16 cellular contexts compared by ENCODE assay signal in genomic region chr9:133404440-133405002, GRCh38. TPM values are rescaled to one million over a fixed set of nuclear protein-coding genes. Genes with fewer than 3 reads are reported as not detected.
DNase-seq lines count a peak whose midpoint lies in the region; ATAC-seq, FAIRE-seq and TF ChIP-seq lines count a peak whose summit lies in the region.
"Had no signal": no experiment of that assay in that cellular context is flagged by ENCODE, and none has a peak within 500 bp of the region (broad histone marks: within the 10 kb centered on the region; RNA-seq: fewer than 3 reads in every experiment).

No MANE protein-coding gene starts in this region.

- H3K9me3 Mint-ChIP-seq in Caco-2 (ENCODE audit: unreplicated experiment): no peaks in the 10 kb centered on the region
- H3K9me3 Mint-ChIP-seq in stimulated activated effector memory CD8-positive, alpha-beta T cell treated with anti-CD3 and anti-CD28 coated beads, Interleukin-12 subunit alpha, Interleukin-12 subunit beta, amount 100 ng/mL, for 72 hours: no peaks in the 10 kb centered on the region
- no peaks in the 10 kb centered on the region for H3K9me3 Mint-ChIP-seq in H9
- H3K9me3 Mint-ChIP-seq: CD8-positive, alpha-beta memory T cell had no signal

- H3K18ac ChIP-seq in H9 (ENCODE audit: insufficient read length, low read depth, low read length): no peak overlapping the region

- no peak overlapping the region for H3K56ac ChIP-seq in H9 (ENCODE audit: insufficient read length, low read depth, low read length)

- H3K27me3 ChIP-seq in Caco-2 (replicated peaks; ENCODE audit: control insufficient read depth, insufficient read depth, low read length) (no peaks in the 10 kb centered on the region), H7 (ENCODE audit: control insufficient read depth, insufficient read depth, low read length) (no peaks in the 10 kb centered on the region), K562 (ENCODE audit: control insufficient read depth in 2 of 2, insufficient read depth in 2 of 2, low read length in 2 of 2) (no peaks in the 10 kb centered on the region), H9 (ENCODE audit: insufficient read depth, low read length) (no peaks in the 10 kb centered on the region)

- H3K4ac ChIP-seq in H9 (ENCODE audit: low read depth, low read length): no peak overlapping the region

- no peak overlapping the region for H4K5ac ChIP-seq in H9 (ENCODE audit: insufficient read length, low read depth, low read length)

- no peak overlapping the region for H2BK120ac ChIP-seq in H9 (ENCODE audit: low read depth, low read length, poor library complexity, severe bottlenecking)

- no peak for TF ChIP-seq EP300 in K562 (IDR thresholded peaks at IDR 0.05; ENCODE audit: low read length)

- TF ChIP-seq CTCF in Caco-2 (IDR thresholded peaks at IDR 0.05; ENCODE audit: insufficient read depth in 1 of 2, low read depth in 1 of 2, low read length in 1 of 2, severe bottlenecking in 1 of 2, unreplicated experiment in 1 of 2) (no peak), K562 (IDR thresholded peaks at IDR 0.05 in 2 of 3, conservative IDR thresholded peaks at IDR 0.05 in 1 of 3; ENCODE audit: insufficient read depth in 2 of 3, low read depth in 1 of 3, low read length in 3 of 3) (no peak), H9 (conservative IDR thresholded peaks at IDR 0.05) (no peak)

- DNase-seq in Caco-2 (peak in 1 of 2 experiments; percentile 29), H7 (peak; percentile 34), K562 (ENCODE audit: extremely low read depth in 1 of 4, low spot score in 3 of 4) (no peak), anterior cingulate cortex (lab: John Stamatoyannopoulos, UW) (no peak), ACHN (no peak), H9 (no peak)
- no peak for DNase-seq in stimulated activated effector memory CD8-positive, alpha-beta T cell treated with anti-CD3 and anti-CD28 coated beads, Interleukin-12 subunit alpha, Interleukin-12 subunit beta, amount 100 ng/mL, for 72 hours (ENCODE audit: low spot score in 2 of 2)
- DNase-seq: C1 segment of cervical spinal cord, KG1, NCI-H1105 treated with DMSO at 0.1 percent for 48 hours, NCI-H510A, SHP77 treated with DMSO at 0.1 percent for 48 hours had no signal

- H3K4me1 ChIP-seq in Caco-2 (no peaks in the 10 kb centered on the region), K562 (replicated peaks in 1 of 2; ENCODE audit: control insufficient read depth in 2 of 2, insufficient read depth in 2 of 2, low read length in 2 of 2) (peaks cover 0 to 26% of the 10 kb centered on the region in 2 experiments; a peak in 3 of 5 replicates), H9 (ENCODE audit: insufficient read depth, low read length) (no peaks in the 10 kb centered on the region)

- H2BK5ac ChIP-seq in H9 (ENCODE audit: insufficient read length, low read length): no peak overlapping the region

- no peak overlapping the region for H3T11ph ChIP-seq in H9 (ENCODE audit: low read length)

- H3K27ac Mint-ChIP-seq in Caco-2 (ENCODE audit: unreplicated experiment) (peak overlapping the region; percentile 11), H9 (peak overlapping the region in 1 of 3 experiments; percentile 31; a peak in 1 of 7 replicates)
- peak overlapping the region; percentile 45 for H3K27ac Mint-ChIP-seq in stimulated activated effector memory CD8-positive, alpha-beta T cell treated with anti-CD3 and anti-CD28 coated beads, Interleukin-12 subunit alpha, Interleukin-12 subunit beta, amount 100 ng/mL, for 72 hours

- no peak overlapping the region for H2BK12ac ChIP-seq in H9 (ENCODE audit: insufficient read length, low read depth, low read length)

- peaks cover 51% of the 10 kb centered on the region for H3K36me3 Mint-ChIP-seq in Caco-2 (ENCODE audit: insufficient read depth, unreplicated experiment)
- H3K36me3 Mint-ChIP-seq in stimulated activated effector memory CD8-positive, alpha-beta T cell treated with anti-CD3 and anti-CD28 coated beads, Interleukin-12 subunit alpha, Interleukin-12 subunit beta, amount 100 ng/mL, for 72 hours: peaks cover 64% of the 10 kb centered on the region
- peaks cover 25 to 50% (median 44%) of the 10 kb centered on the region in 3 experiments; a peak in 6 of 7 replicates for H3K36me3 Mint-ChIP-seq in H9 (ENCODE audit: insufficient read depth in 1 of 3, low read depth in 3 of 3)

- H3K9me1 ChIP-seq in K562 (ENCODE audit: control insufficient read depth, insufficient read depth, low read length): no peaks in the 10 kb centered on the region

- FAIRE-seq in K562 (lab: Jason Lieb, UNC): no peak

- H3K4me1 Mint-ChIP-seq in Caco-2 (ENCODE audit: low read depth, unreplicated experiment): no peaks in the 10 kb centered on the region
- peaks cover 16% of the 10 kb centered on the region for H3K4me1 Mint-ChIP-seq in stimulated activated effector memory CD8-positive, alpha-beta T cell treated with anti-CD3 and anti-CD28 coated beads, Interleukin-12 subunit alpha, Interleukin-12 subunit beta, amount 100 ng/mL, for 72 hours
- peaks cover 0 to 2% of the 10 kb centered on the region in 2 experiments; a peak in 1 of 4 replicates for H3K4me1 Mint-ChIP-seq in H9

- H3K4me2 ChIP-seq in K562 (ENCODE audit: insufficient read depth, low read length): no peak overlapping the region
- no peak overlapping the region for H3K4me2 ChIP-seq in H9 (ENCODE audit: insufficient read depth, insufficient read length, low read length)
- H3K4me2 ChIP-seq: SK-N-SH had no signal

- CTCF ChIA-PET in Caco-2 (lab: Charles Lee): interaction anchor here (0.9 to 1.7 kb wide), 3 partner anchors 33 to 49 kb away, joined by 3 to 4 read pairs (median 3); partner anchors contain the start of gene SURF1
- CTCF ChIA-PET in K562 (lab: Yijun Ruan, JAX; ENCODE audit: low intra/inter-chr PET ratio): interaction anchor here (0.6 to 1.8 kb wide), 6 partner anchors 34 to 590 kb away, joined by 3 to 9 read pairs (median 3); no protein-coding TSS in a partner anchor

- 82% methylated on average over 11 of the region's 14 CpGs for WGBS in K562 (ENCODE audit: insufficient coverage, low coverage, missing lambda C conversion rate)
- WGBS in H9 (ENCODE audit: extremely low coverage, insufficient read length, low lambda C conversion rate): no CpG with 5 or more reads among the region's 14 CpGs

- H3K4me3 ChIP-seq in Caco-2 (ENCODE audit: low read depth, low read length) (no peak overlapping the region), H7 (ENCODE audit: insufficient read depth, low read depth, low read length) (no peak overlapping the region), K562 (no peak overlapping the region)

- no peak for ATAC-seq in K562
- ATAC-seq in stimulated activated effector memory CD8-positive, alpha-beta T cell treated with anti-CD3 and anti-CD28 coated beads, Interleukin-12 subunit alpha, Interleukin-12 subunit beta, amount 100 ng/mL, for 72 hours: no peak

- no peak overlapping the region for H4K8ac ChIP-seq in H9 (replicated peaks; ENCODE audit: insufficient read length, low read depth, low read length)

- H3K9ac ChIP-seq in K562 (ENCODE audit: insufficient read depth in 1 of 2, low read depth in 2 of 2, low read length in 2 of 2) (peak overlapping the region in 1 of 2 experiments; percentile 37; a peak in 1 of 4 replicates), H9 (ENCODE audit: extremely low read depth, insufficient read length, low read length) (no peak overlapping the region)
- H3K9ac ChIP-seq: SK-N-SH had no signal

- H2AFZ ChIP-seq in K562 (ENCODE audit: low read depth, low read length) (no peak overlapping the region), H9 (ENCODE audit: low read length) (no peak overlapping the region)

- H3K9me3 ChIP-seq in Caco-2: no peaks in the 10 kb centered on the region
- H3K9me3 ChIP-seq in K562 (replicated peaks; ENCODE audit: control insufficient read depth, insufficient read depth, low read depth, low read length): no peaks in the 10 kb centered on the region
- no peaks in the 10 kb centered on the region for H3K9me3 ChIP-seq in H9 (ENCODE audit: control insufficient read depth, low read depth, low read length)
- H3K9me3 ChIP-seq: SK-N-SH had no signal

- BruUV-seq in Caco-2 (replicated peaks; lab: Mats Ljungman, UMichigan) (no TSS peak), K562 (replicated peaks; lab: Mats Ljungman, UMichigan) (no TSS peak)

- H3K27me3 Mint-ChIP-seq in Caco-2 (ENCODE audit: insufficient read depth, unreplicated experiment) (no peaks in the 10 kb centered on the region), H9 (ENCODE audit: low read depth) (no peaks in the 10 kb centered on the region)
- H3K27me3 Mint-ChIP-seq: CD8-positive, alpha-beta memory T cell had no signal

- POLR2A ChIA-PET in Caco-2 (lab: Charles Lee) (interaction anchor here (0.6 kb wide), 1 partner anchor 55 kb away, joined by 3 read pairs; no protein-coding TSS in a partner anchor), K562 (lab: Yijun Ruan, JAX) (interaction anchor here (0.9 kb wide), 1 partner anchor 56 kb away, joined by 3 read pairs; the partner anchor contains the start of genes MED22 and RPL7A)

- H3K4me3 Mint-ChIP-seq in Caco-2 (ENCODE audit: unreplicated experiment) (no peak overlapping the region), H9 (no peak overlapping the region)
- no peak overlapping the region for H3K4me3 Mint-ChIP-seq in stimulated activated effector memory CD8-positive, alpha-beta T cell treated with anti-CD3 and anti-CD28 coated beads, Interleukin-12 subunit alpha, Interleukin-12 subunit beta, amount 100 ng/mL, for 72 hours
- H3K4me3 Mint-ChIP-seq: CD8-positive, alpha-beta memory T cell had no signal

- no peak overlapping the region for H2AK5ac ChIP-seq in H9 (ENCODE audit: insufficient read length, low read length)

- no peak overlapping the region for H4K91ac ChIP-seq in H9 (ENCODE audit: insufficient read length, low read depth, low read length)

- no peak overlapping the region for H3K23ac ChIP-seq in H9 (ENCODE audit: insufficient read length, low read depth, low read length)

- peak; percentile 53; the same call in 1 of the 2 replicates for TF ChIP-seq POLR2A in K562 (conservative IDR thresholded peaks at IDR 0.05)

- H3K79me2 ChIP-seq in K562 (ENCODE audit: control insufficient read depth, insufficient read depth, low read length) (no peaks in the 10 kb centered on the region), H9 (ENCODE audit: insufficient read depth, low read length) (no peaks in the 10 kb centered on the region)

- H3K23me2 ChIP-seq in H9 (ENCODE audit: insufficient read length, low read depth, low read length, poor library complexity, severe bottlenecking): no peaks in the 10 kb centered on the region

- H2BK20ac ChIP-seq in H9 (ENCODE audit: low read depth, low read length, poor library complexity, severe bottlenecking): no peak overlapping the region

- H4K20me1 ChIP-seq in K562 (replicated peaks; ENCODE audit: control insufficient read depth, insufficient read depth, low read length) (peaks cover 9% of the 10 kb centered on the region), H9 (ENCODE audit: control insufficient read depth, insufficient read depth, insufficient read length) (peaks cover 4% of the 10 kb centered on the region)

- in situ Hi-C loops in K562 (cut with MboI): no loop called here
- in situ Hi-C loops in ACHN (cut with HindIII; ENCODE audit: low pct_ligation_motif_present, low pct_unique_long_range_greater_than_20kb, low sequenced_read_pairs): no loop called here

- H3K36me3 ChIP-seq in Caco-2 (ENCODE audit: control insufficient read depth, insufficient read depth, low read length): 0 out of 2 replicates have a peak, but pooled peaks cover 2% of the 10 kb centered on the region
- peaks cover 13% of the 10 kb centered on the region for H3K36me3 ChIP-seq in H7 (replicated peaks; ENCODE audit: control insufficient read depth, insufficient read depth, low read length)
- H3K36me3 ChIP-seq in K562 (ENCODE audit: control insufficient read depth, insufficient read depth, low read length): peaks cover 62% of the 10 kb centered on the region; the same call in 2 of the 3 replicates

- TF ChIP-seq RAD21 in K562 (CRISPR knock-in tag; conservative IDR thresholded peaks at IDR 0.05 in 1 of 2, IDR thresholded peaks at IDR 0.05 in 1 of 2): no peak

- no peak overlapping the region for H2BK15ac ChIP-seq in H9 (ENCODE audit: low read depth, low read length)

- intact Hi-C loops in Caco-2 (cut with micrococcal nuclease; ENCODE audit: unreplicated experiment) (loop anchor here (1.0 kb wide), 1 partner anchor 45 kb away; no protein-coding TSS in a partner anchor), K562 (cut with micrococcal nuclease) (no loop called here)

- no peak overlapping the region; the same call in 1 of the 2 replicates for H3K14ac ChIP-seq in H9 (ENCODE audit: insufficient read depth, low read length)

- H3K79me1 ChIP-seq in H9 (ENCODE audit: insufficient read depth, low read depth, low read length, poor library complexity, severe bottlenecking): no peaks in the 10 kb centered on the region

- H3K27ac ChIP-seq in K562 (ENCODE audit: extremely low read depth, low read depth, low read length): no peak overlapping the region
- no peak overlapping the region for H3K27ac ChIP-seq in H9 (ENCODE audit: insufficient read length, low read depth, low read length)

RNA-seq across cellular contexts. Expression of gene REXO4, which starts 13.3 kb away (rescaled TPM):
- total RNA-seq in Caco-2 (2022) (43.6 and 44.1 TPM in 2 replicates), K562 (2014; rRNA removed) (70.5 and 72.9 TPM in 2 replicates), K562 (2014; rRNA removed; fragmentation: Illumina TruSeq; extraction: Trizol) (19.6 and 21.6 TPM in 2 replicates), K562 (2015; rRNA removed; fragmentation: Illumina TruSeq; extraction: Trizol) (31.1 and 31.3 TPM in 2 replicates), K562 (2021) (56.4 and 57.9 TPM in 2 replicates), H9 (2021) (33.6 and 35.2 TPM in 2 replicates)
- total RNA-seq in H7 (2014; rRNA removed; shearing (Covaris generic)): 28.5 and 33.5 TPM in 2 replicates
- 33.3 and 49.1 TPM in 2 replicates for total RNA-seq in K562 (2011; cell fraction: chromatin; rRNA removed; ENCODE audit: low replicate concordance)
- total RNA-seq in K562 (2011; cell fraction: nucleolus; rRNA removed): 33.0 and 38.9 TPM in 2 replicates
- 25.6 and 35.8 TPM in 2 replicates for total RNA-seq in K562 (2011; cell fraction: nucleoplasm; rRNA removed)
- polyA plus RNA-seq in K562 (2011; rRNA removed) (23.9 and 29.2 TPM in 2 replicates), K562 (2014; fragmentation: Illumina TruSeq; extraction: Trizol) (40.9 and 45.1 TPM in 2 replicates), K562 (2014; fragmentation: Nextera tagmentation; extraction: Ambion mirVana) (1 to 10 TPM; 3.4 to 5.0 TPM), K562 (2014; rRNA removed) (58.8 and 62.3 TPM in 2 replicates)
- polyA plus RNA-seq in K562 (2011; cell fraction: cytosol; rRNA removed): 26.2 and 39.1 TPM in 2 replicates
- 19.8 and 27.2 TPM in 2 replicates for polyA plus RNA-seq in K562 (2011; cell fraction: nucleus; rRNA removed)
- polyA plus RNA-seq in K562 (2012): 22.0 and 39.1 TPM in 2 replicates
- 22.5 and 31.4 TPM in 2 replicates for polyA minus RNA-seq in K562 (2011; rRNA and poly(A)+ RNA removed)
- 17.9 and 24.8 TPM in 2 replicates for polyA minus RNA-seq in K562 (2011; cell fraction: cytosol; rRNA and poly(A)+ RNA removed)
- 13.6 and 16.7 TPM in 2 replicates for polyA minus RNA-seq in K562 (2011; cell fraction: nucleus; rRNA and poly(A)+ RNA removed)

RNA-seq across cellular contexts. Expression of gene ADAMTS13, which starts 17.6 kb away (rescaled TPM):
- total RNA-seq in Caco-2 (2022): 5.3 and 6.2 TPM in 2 replicates
- total RNA-seq in H7 (2014; rRNA removed; shearing (Covaris generic)): 2.8 and 5.5 TPM in 2 replicates
- total RNA-seq in K562 (2011; cell fraction: chromatin; rRNA removed; ENCODE audit: low replicate concordance): 0.51 and 1.4 TPM in 2 replicates
- total RNA-seq in K562 (2011; cell fraction: nucleolus; rRNA removed): 0.53 and 0.83 TPM in 2 replicates
- 0.44 and 1.4 TPM in 2 replicates for total RNA-seq in K562 (2011; cell fraction: nucleoplasm; rRNA removed)
- total RNA-seq in K562 (2014; rRNA removed): 0.04 TPM in 1 of 2 replicates, not detected in the other
- not detected in 2 replicates for total RNA-seq in K562 (2014; rRNA removed; fragmentation: Illumina TruSeq; extraction: Trizol)
- total RNA-seq in K562 (2015; rRNA removed; fragmentation: Illumina TruSeq; extraction: Trizol): 0.04 TPM in 1 of 2 replicates, not detected in the other
- 0.07 TPM in 1 of 2 replicates, not detected in the other for total RNA-seq in K562 (2021)
- 0.16 and 0.20 TPM in 2 replicates for polyA plus RNA-seq in K562 (2011; rRNA removed)
- 0.10 and 0.16 TPM in 2 replicates for polyA plus RNA-seq in K562 (2011; cell fraction: cytosol; rRNA removed)
- polyA plus RNA-seq in K562 (2011; cell fraction: nucleus; rRNA removed): 1.2 and 1.3 TPM in 2 replicates
- polyA plus RNA-seq in K562 (2012): 0.29 and 1.0 TPM in 2 replicates
- 0.03 TPM in 1 of 2 replicates, not detected in the other for polyA plus RNA-seq in K562 (2014; fragmentation: Illumina TruSeq; extraction: Trizol)
- polyA plus RNA-seq in K562 (2014; fragmentation: Nextera tagmentation; extraction: Ambion mirVana): not detected
- 0.04 and 0.26 TPM in 2 replicates for polyA plus RNA-seq in K562 (2014; rRNA removed)
- polyA minus RNA-seq in K562 (2011; rRNA and poly(A)+ RNA removed): not detected in 2 replicates
- not detected in 2 replicates for polyA minus RNA-seq in K562 (2011; cell fraction: cytosol; rRNA and poly(A)+ RNA removed)
- 0.33 and 0.40 TPM in 2 replicates for polyA minus RNA-seq in K562 (2011; cell fraction: nucleus; rRNA and poly(A)+ RNA removed)
- 8.2 and 8.8 TPM in 2 replicates for total RNA-seq in H9 (2021)
- total RNA-seq: RPMI7951 had no signal

RNA-seq across cellular contexts. Expression of gene STKLD1, which starts 28.4 kb away (rescaled TPM):
- total RNA-seq in Caco-2 (2022) (3.4 and 4.1 TPM in 2 replicates), K562 (2014; rRNA removed) (0.53 TPM in 1 of 2 replicates, not detected in the other), K562 (2014; rRNA removed; fragmentation: Illumina TruSeq; extraction: Trizol) (0.19 and 0.36 TPM in 2 replicates), K562 (2015; rRNA removed; fragmentation: Illumina TruSeq; extraction: Trizol) (0.26 and 0.65 TPM in 2 replicates), K562 (2021) (0.20 and 0.33 TPM in 2 replicates), H9 (2021) (0.57 TPM in 1 of 2 replicates, not detected in the other)
- 0.17 and 0.41 TPM in 2 replicates for total RNA-seq in H7 (2014; rRNA removed; shearing (Covaris generic))
- 1.6 and 2.8 TPM in 2 replicates for total RNA-seq in K562 (2011; cell fraction: chromatin; rRNA removed; ENCODE audit: low replicate concordance)
- 0.50 and 0.92 TPM in 2 replicates for total RNA-seq in K562 (2011; cell fraction: nucleolus; rRNA removed)
- 0.69 and 1.3 TPM in 2 replicates for total RNA-seq in K562 (2011; cell fraction: nucleoplasm; rRNA removed)
- polyA plus RNA-seq in K562 (2011; rRNA removed) (0.60 and 1.2 TPM in 2 replicates), K562 (2014; fragmentation: Illumina TruSeq; extraction: Trizol) (0.25 and 1.0 TPM in 2 replicates), K562 (2014; fragmentation: Nextera tagmentation; extraction: Ambion mirVana) (under 1 TPM in 1 of 2 experiments, not detected in 1; 0.10 TPM), K562 (2014; rRNA removed) (0.13 and 0.61 TPM in 2 replicates)
- 0.60 and 0.85 TPM in 2 replicates for polyA plus RNA-seq in K562 (2011; cell fraction: cytosol; rRNA removed)
- 0.60 and 0.86 TPM in 2 replicates for polyA plus RNA-seq in K562 (2011; cell fraction: nucleus; rRNA removed)
- 0.82 and 1.7 TPM in 2 replicates for polyA plus RNA-seq in K562 (2012)
- polyA minus RNA-seq in K562 (2011; rRNA and poly(A)+ RNA removed): 0.39 and 0.81 TPM in 2 replicates
- polyA minus RNA-seq in K562 (2011; cell fraction: cytosol; rRNA and poly(A)+ RNA removed): 0.86 TPM in 1 of 2 replicates, not detected in the other
- polyA minus RNA-seq in K562 (2011; cell fraction: nucleus; rRNA and poly(A)+ RNA removed): 0.27 and 0.44 TPM in 2 replicates
- total RNA-seq: H1 had no signal

RNA-seq across cellular contexts. Expression of gene SURF4, which starts 28.7 kb away (rescaled TPM):
- total RNA-seq in Caco-2 (2022): 239 and 253 TPM in 2 replicates
- total RNA-seq in H7 (2014; rRNA removed; shearing (Covaris generic)): 174 and 181 TPM in 2 replicates
- 165 and 371 TPM in 2 replicates for total RNA-seq in K562 (2011; cell fraction: chromatin; rRNA removed; ENCODE audit: low replicate concordance)
- 360 and 416 TPM in 2 replicates for total RNA-seq in K562 (2011; cell fraction: nucleolus; rRNA removed)
- 387 and 460 TPM in 2 replicates for total RNA-seq in K562 (2011; cell fraction: nucleoplasm; rRNA removed)
- 158 and 200 TPM in 2 replicates for total RNA-seq in K562 (2014; rRNA removed)
- total RNA-seq in K562 (2014; rRNA removed; fragmentation: Illumina TruSeq; extraction: Trizol): 110 and 137 TPM in 2 replicates
- total RNA-seq in K562 (2015; rRNA removed; fragmentation: Illumina TruSeq; extraction: Trizol): 128 and 130 TPM in 2 replicates
- total RNA-seq in K562 (2021): 175 and 181 TPM in 2 replicates
- polyA plus RNA-seq in K562 (2011; rRNA removed): 174 and 176 TPM in 2 replicates
- polyA plus RNA-seq in K562 (2011; cell fraction: cytosol; rRNA removed): 241 and 245 TPM in 2 replicates
- 131 and 161 TPM in 2 replicates for polyA plus RNA-seq in K562 (2011; cell fraction: nucleus; rRNA removed)
- polyA plus RNA-seq in K562 (2012): 137 and 203 TPM in 2 replicates
- polyA plus RNA-seq in K562 (2014; fragmentation: Illumina TruSeq; extraction: Trizol): 144 and 148 TPM in 2 replicates
- polyA plus RNA-seq in K562 (2014; fragmentation: Nextera tagmentation; extraction: Ambion mirVana): 10 to 100 TPM in 1 of 2 experiments, 1 to 10 TPM in 1; 8.4 to 13.5 TPM
- 116 and 147 TPM in 2 replicates for polyA plus RNA-seq in K562 (2014; rRNA removed)
- 117 and 140 TPM in 2 replicates for polyA minus RNA-seq in K562 (2011; rRNA and poly(A)+ RNA removed)
- polyA minus RNA-seq in K562 (2011; cell fraction: cytosol; rRNA and poly(A)+ RNA removed): 116 and 143 TPM in 2 replicates
- 25.7 and 40.3 TPM in 2 replicates for polyA minus RNA-seq in K562 (2011; cell fraction: nucleus; rRNA and poly(A)+ RNA removed)
- 146 and 148 TPM in 2 replicates for total RNA-seq in H9 (2021)

RNA-seq across cellular contexts. Expression of gene SURF2, which starts 48.2 kb away (rescaled TPM):
- 32.3 and 34.4 TPM in 2 replicates for total RNA-seq in Caco-2 (2022)
- total RNA-seq in H7 (2014; rRNA removed; shearing (Covaris generic)): 25.8 and 28.1 TPM in 2 replicates
- total RNA-seq in K562 (2011; cell fraction: chromatin; rRNA removed; ENCODE audit: low replicate concordance): 2.1 and 4.8 TPM in 2 replicates
- total RNA-seq in K562 (2011; cell fraction: nucleolus; rRNA removed): 5.7 and 6.1 TPM in 2 replicates
- 3.4 and 7.6 TPM in 2 replicates for total RNA-seq in K562 (2011; cell fraction: nucleoplasm; rRNA removed)
- 82.5 and 83.0 TPM in 2 replicates for total RNA-seq in K562 (2014; rRNA removed)
- 18.6 and 19.8 TPM in 2 replicates for total RNA-seq in K562 (2014; rRNA removed; fragmentation: Illumina TruSeq; extraction: Trizol)
- 37.0 and 37.3 TPM in 2 replicates for total RNA-seq in K562 (2015; rRNA removed; fragmentation: Illumina TruSeq; extraction: Trizol)
- total RNA-seq in K562 (2021): 38.3 and 43.3 TPM in 2 replicates
- 7.3 and 9.7 TPM in 2 replicates for polyA plus RNA-seq in K562 (2011; rRNA removed)
- polyA plus RNA-seq in K562 (2011; cell fraction: cytosol; rRNA removed): 11.8 and 44.2 TPM in 2 replicates
- polyA plus RNA-seq in K562 (2011; cell fraction: nucleus; rRNA removed): 6.8 and 14.0 TPM in 2 replicates
- 30.9 and 47.7 TPM in 2 replicates for polyA plus RNA-seq in K562 (2012)
- 21.3 and 32.2 TPM in 2 replicates for polyA plus RNA-seq in K562 (2014; fragmentation: Illumina TruSeq; extraction: Trizol)
- polyA plus RNA-seq in K562 (2014; fragmentation: Nextera tagmentation; extraction: Ambion mirVana): 10 to 100 TPM in 1 of 2 experiments, 1 to 10 TPM in 1; 5.5 to 10.2 TPM
- polyA plus RNA-seq in K562 (2014; rRNA removed): 52.4 and 58.9 TPM in 2 replicates
- polyA minus RNA-seq in K562 (2011; rRNA and poly(A)+ RNA removed): 7.6 TPM in 2 replicates
- polyA minus RNA-seq in K562 (2011; cell fraction: cytosol; rRNA and poly(A)+ RNA removed): 10.3 and 16.3 TPM in 2 replicates
- 4.1 and 4.2 TPM in 2 replicates for polyA minus RNA-seq in K562 (2011; cell fraction: nucleus; rRNA and poly(A)+ RNA removed)
- total RNA-seq in H9 (2021): 44.4 and 46.1 TPM in 2 replicates
